1 cellular context compared by ENCODE assay signal in the genomic region with DNA sequence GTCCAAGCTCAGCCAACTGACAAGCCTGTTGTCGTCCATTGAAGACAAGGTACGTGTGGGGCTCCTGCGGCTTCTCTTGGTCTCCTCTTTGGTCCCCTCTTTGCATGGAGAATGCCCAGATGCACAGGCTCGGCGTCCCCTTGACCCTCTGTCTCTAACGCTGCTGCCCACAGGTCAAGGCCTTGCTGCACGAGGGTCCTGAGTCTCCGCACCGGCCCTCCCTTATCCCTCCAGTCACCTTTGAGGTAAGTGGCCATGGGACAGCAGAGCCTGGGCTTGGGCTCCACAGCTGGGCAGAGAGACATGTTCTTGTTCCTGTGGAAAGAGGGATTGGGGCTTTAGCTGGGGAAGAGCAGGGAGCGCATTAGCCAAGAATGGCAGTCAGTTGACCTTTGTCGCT.
TF ChIP-seq lines count a peak whose summit lies in the region.

No MANE protein-coding gene starts in this region.

TF ChIP-seq in WTC11, 78 proteins besides CTCF, POLR2A, EP300 and RAD21 (continued from another document):
- no peak for TF ChIP-seq IRF1 (CRISPR knock-in tag; IDR thresholded peaks at IDR 0.05)
- no peak for TF ChIP-seq FOXK1 (CRISPR knock-in tag; IDR thresholded peaks at IDR 0.05)
